Comparison of ENCODE assay signal across 23 cellular contexts in the genomic region with DNA sequence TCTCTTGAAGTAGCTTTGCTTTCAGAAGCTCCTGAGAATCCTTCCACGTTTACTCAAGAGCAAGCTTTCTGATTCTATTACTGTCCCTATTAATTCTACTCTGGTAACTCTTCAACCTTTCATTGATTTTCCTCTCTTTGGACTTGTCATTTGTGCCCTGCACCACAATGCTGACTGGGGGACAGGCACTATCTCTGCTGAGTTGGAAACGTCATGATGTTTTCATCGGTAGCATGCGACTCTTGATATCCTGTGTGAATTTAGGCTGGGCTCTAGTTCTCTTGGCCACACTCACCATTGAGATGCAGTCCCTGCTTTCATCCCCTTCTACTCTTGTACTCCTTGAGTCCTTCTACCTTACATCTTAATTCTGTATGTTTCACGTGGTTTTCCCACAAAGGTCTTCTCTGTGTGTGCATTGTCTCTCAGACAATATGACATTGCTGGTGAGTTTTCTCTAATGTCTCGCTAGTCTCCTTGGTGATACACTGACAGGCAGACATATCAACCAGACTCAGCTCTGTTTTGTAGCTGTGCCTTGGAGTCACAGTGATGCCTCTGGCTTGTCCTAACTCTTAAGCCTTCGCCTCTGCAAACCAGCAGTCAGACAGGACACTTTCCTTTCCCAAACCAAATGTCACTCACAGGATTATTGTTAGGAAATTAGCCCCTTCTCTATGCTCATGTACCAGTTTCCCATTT.
"Had no signal": no experiment of that assay in that cellular context is flagged by ENCODE, and none has a peak within 500 bp of the region (broad histone marks: within the 10 kb centered on the region; RNA-seq: fewer than 3 reads in every experiment).

No MANE protein-coding gene starts in this region.

- ATAC-seq: gastrocnemius medialis; left lung; natural killer cell treated with Interleukin-12 subunit alpha and Interleukin-12 subunit beta and Interleukin-15 and Interleukin-18, amount 100 ng/mL, for 72 hours; T-helper 17 cell had no signal

- H3K9me3 ChIP-seq: esophagus squamous epithelium, gastrocnemius medialis, left lung, spleen, thoracic aorta, vagina had no signal

- FAIRE-seq: kidney had no signal

- H3K27me3 ChIP-seq: brain microvascular endothelial cell, gastrocnemius medialis, left lung, spleen, vagina had no signal

- H3K4me1 Mint-ChIP-seq: T-helper 17 cell had no signal

- H3K4me1 ChIP-seq: vagina had no signal

- H3K27ac ChIP-seq: brain microvascular endothelial cell, esophagus squamous epithelium, gastrocnemius medialis, left lung, spleen, thoracic aorta, vagina had no signal

- H3K4me3 ChIP-seq: esophagus squamous epithelium, gastrocnemius medialis, left lung, spleen, thoracic aorta, vagina had no signal

- H3K36me3 Mint-ChIP-seq: activated CD4-positive, alpha-beta memory T cell treated with anti-CD3 and anti-CD28 coated beads for 36 hours; natural killer cell treated with Interleukin-12 subunit alpha and Interleukin-12 subunit beta and Interleukin-15 and Interleukin-18, amount 100 ng/mL, for 72 hours; type B pancreatic cell had no signal

- H3K9me3 Mint-ChIP-seq: activated CD4-positive, alpha-beta memory T cell treated with anti-CD3 and anti-CD28 coated beads for 36 hours; type B pancreatic cell had no signal

- DNase-seq: activated CD4-positive, alpha-beta memory T cell treated with anti-CD3 and anti-CD28 coated beads for 36 hours; activated CD4-positive, alpha-beta T cell treated with anti-CD3 and anti-CD28 coated beads for 48 hours; activated CD4-positive, CD25-positive, alpha-beta regulatory T cell; activated effector memory CD4-positive, alpha-beta T cell treated with anti-CD3 and anti-CD28 coated beads, Interleukin-2, amount 50 U/mL, for 16 hours; activated naive CD4-positive, alpha-beta T cell treated with anti-CD3 and anti-CD28 coated beads, Interleukin-2, amount 50 U/mL, for 16 hours; activated T-cell treated with anti-CD3 and anti-CD28 coated beads for 4 hours; aorta; brain microvascular endothelial cell; central memory CD4-positive, alpha-beta T cell; esophagus squamous epithelium; gastrocnemius medialis; kidney; left lung; posterior cingulate gyrus; spleen; stimulated activated CD4-positive, alpha-beta T cell treated with anti-CD3 and anti-CD28 coated beads, Interleukin-4, amount 100 ng/mL, for 24 hours; stimulated activated naive CD4-positive, alpha-beta T cell treated with Interleukin-2 at 50 U/mL for 16 hours; SW 1271; T-helper 17 cell had no signal

- H3K36me3 ChIP-seq: brain microvascular endothelial cell, esophagus squamous epithelium, gastrocnemius medialis, left lung, spleen, thoracic aorta, vagina had no signal

- H3K27me3 Mint-ChIP-seq: natural killer cell treated with Interleukin-12 subunit alpha and Interleukin-12 subunit beta and Interleukin-15 and Interleukin-18, amount 100 ng/mL, for 72 hours; T-helper 17 cell had no signal

- H3K4me3 Mint-ChIP-seq: activated CD4-positive, alpha-beta memory T cell treated with anti-CD3 and anti-CD28 coated beads for 36 hours; natural killer cell treated with Interleukin-12 subunit alpha and Interleukin-12 subunit beta and Interleukin-15 and Interleukin-18, amount 100 ng/mL, for 72 hours; T-helper 17 cell; type B pancreatic cell had no signal

- H3K27ac Mint-ChIP-seq: activated CD4-positive, alpha-beta memory T cell treated with anti-CD3 and anti-CD28 coated beads for 36 hours; natural killer cell treated with Interleukin-12 subunit alpha and Interleukin-12 subunit beta and Interleukin-15 and Interleukin-18, amount 100 ng/mL, for 72 hours; T-helper 17 cell; type B pancreatic cell had no signal
